ENCODE assay signal across 8 cellular contexts in the genomic region with DNA sequence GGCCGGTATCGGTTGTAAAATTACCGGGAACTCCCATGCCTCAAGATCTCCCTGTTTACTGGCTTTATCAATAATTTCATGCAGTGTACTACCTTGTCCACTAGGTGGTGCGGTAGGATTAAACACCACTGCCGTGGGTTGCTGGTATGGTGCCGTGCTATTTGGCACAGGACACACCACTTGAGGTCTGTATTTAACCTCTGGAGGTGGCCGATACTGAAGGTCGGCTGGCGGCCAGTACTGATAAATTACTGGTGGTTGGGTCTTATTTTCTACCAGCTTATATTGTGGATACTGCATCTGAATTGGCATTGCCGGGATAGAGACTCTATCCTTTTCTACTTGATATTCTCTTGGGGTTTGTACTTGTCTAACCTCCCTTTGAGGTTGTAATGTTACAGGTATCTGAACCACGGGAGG. TPM values are rescaled to one million over a fixed set of nuclear protein-coding genes. Genes with fewer than 3 reads are reported as not detected.
DNase-seq lines count a peak whose midpoint lies in the region; ATAC-seq and TF ChIP-seq lines count a peak whose summit lies in the region.

No MANE protein-coding gene starts in this region.

- no peaks in the 10 kb centered on the region for H3K9me3 ChIP-seq in trophoblast cell (ENCODE audit: insufficient read depth, low read depth, low read length)

- no peaks in the 10 kb centered on the region for H3K36me3 Mint-ChIP-seq in CD14-positive monocyte
- no peaks in the 10 kb centered on the region for H3K36me3 Mint-ChIP-seq in activated naive CD4-positive, alpha-beta T cell treated with anti-CD3 and anti-CD28 coated beads for 36 hours (ENCODE audit: low read depth)

- H3K18ac ChIP-seq in trophoblast cell (ENCODE audit: low read length): no peak overlapping the region

- H3K4me2 ChIP-seq in trophoblast cell (ENCODE audit: low read length): no peak overlapping the region

- no peak overlapping the region for H2AFZ ChIP-seq in trophoblast cell (ENCODE audit: insufficient read depth, low read length, poor library complexity)

- H3K36me3 ChIP-seq in trophoblast cell (ENCODE audit: control insufficient read depth in 1 of 2, insufficient read depth in 2 of 2, low read length in 2 of 2): no peaks in the 10 kb centered on the region

- H2BK120ac ChIP-seq in trophoblast cell (ENCODE audit: insufficient read depth, low read length, poor library complexity): no peak overlapping the region

- no peak overlapping the region for H4K12ac ChIP-seq in trophoblast cell (ENCODE audit: low read depth, low read length)

- H3K9ac ChIP-seq in trophoblast cell (ENCODE audit: low read length): no peak overlapping the region

- no peak overlapping the region for H3K23ac ChIP-seq in trophoblast cell (ENCODE audit: low read length)

- H4K8ac ChIP-seq in trophoblast cell (ENCODE audit: low read depth, low read length): no peak overlapping the region

- H2BK12ac ChIP-seq in trophoblast cell (ENCODE audit: low read length): no peak overlapping the region

- H3K27me3 Mint-ChIP-seq in CD14-positive monocyte (ENCODE audit: low read depth in 3 of 3): peaks cover 0 to 1% (median 0%) of the 10 kb centered on the region in 3 donors
- H3K27me3 Mint-ChIP-seq in activated naive CD4-positive, alpha-beta T cell treated with anti-CD3 and anti-CD28 coated beads for 36 hours (ENCODE audit: low read depth): no peaks in the 10 kb centered on the region

- no CpG with 5 or more reads among the region's 11 CpGs for WGBS in trophoblast cell (ENCODE audit: extremely low coverage, insufficient coverage, insufficient read length)

- no peak overlapping the region for H3K4me3 ChIP-seq in trophoblast cell (ENCODE audit: low read depth, low read length)

- peak; percentile 70 for ATAC-seq in GM21576 (IDR thresholded peaks at IDR 0.05; ENCODE audit: unreplicated experiment)

- H3K79me2 ChIP-seq in trophoblast cell (ENCODE audit: control insufficient read depth, insufficient read depth, low read length, poor library complexity): no peaks in the 10 kb centered on the region

- no peaks in the 10 kb centered on the region for H3K4me1 ChIP-seq in trophoblast cell (ENCODE audit: control insufficient read depth in 1 of 2, insufficient read depth in 2 of 2, low read length in 2 of 2)

- TF ChIP-seq CTCF in CD14-positive monocyte (IDR thresholded peaks at IDR 0.05): peak; percentile 81

- no peak overlapping the region for H3K14ac ChIP-seq in trophoblast cell (ENCODE audit: low read length)

- H3K79me1 ChIP-seq in trophoblast cell (ENCODE audit: low read length): no peaks in the 10 kb centered on the region

- peak overlapping the region in 1 of 2 donors; percentile 35 for H3K4me3 Mint-ChIP-seq in CD14-positive monocyte
- no peak overlapping the region for H3K4me3 Mint-ChIP-seq in activated naive CD4-positive, alpha-beta T cell treated with anti-CD3 and anti-CD28 coated beads for 36 hours

- intact Hi-C loops in CD14-positive monocyte (cut with micrococcal nuclease): loop anchor here (2.0 to 10.0 kb wide), 5 partner anchors 36 to 241 kb away; a partner anchor contains a TSS
- intact Hi-C loops in activated naive CD4-positive, alpha-beta T cell treated with anti-CD3 and anti-CD28 coated beads for 36 hours (cut with micrococcal nuclease): loop anchor here (1.0 to 5.0 kb wide), 7 partner anchors 59 to 606 kb away; a partner anchor contains a TSS

- H3K9me3 Mint-ChIP-seq in CD14-positive monocyte: no peaks in the 10 kb centered on the region
- no peaks in the 10 kb centered on the region for H3K9me3 Mint-ChIP-seq in activated naive CD4-positive, alpha-beta T cell treated with anti-CD3 and anti-CD28 coated beads for 36 hours

- H3K4ac ChIP-seq in trophoblast cell (ENCODE audit: low read depth, low read length): no peak overlapping the region

- no peak overlapping the region for H3K27ac Mint-ChIP-seq in CD14-positive monocyte
- H3K27ac Mint-ChIP-seq in activated naive CD4-positive, alpha-beta T cell treated with anti-CD3 and anti-CD28 coated beads for 36 hours: no peak overlapping the region

- CTCF ChIA-PET in activated naive CD4-positive, alpha-beta T cell treated with anti-CD3 and anti-CD28 coated beads for 36 hours (lab: Charles Lee): interaction anchor here (0.6 to 3.3 kb wide), 23 partner anchors 8 to 692 kb away, joined by 3 to 25 read pairs (median 3); a partner anchor contains a TSS

- H2AK5ac ChIP-seq in trophoblast cell (ENCODE audit: low read length): no peak overlapping the region

- H4K91ac ChIP-seq in trophoblast cell (ENCODE audit: low read depth, low read length): no peak overlapping the region

- H3K27ac ChIP-seq in trophoblast cell (ENCODE audit: low read depth, low read length): no peak overlapping the region

- no peaks in the 10 kb centered on the region for H3K27me3 ChIP-seq in trophoblast cell (ENCODE audit: insufficient read depth, low read length)

- DNase-seq in CD14-positive monocyte (ENCODE audit: low spot score): peak; percentile 68
- peak; percentile 85 for DNase-seq in NCI-H1092 treated with DMSO at 0.1 percent for 48 hours (lab: John Stamatoyannopoulos, UW)
- peak; percentile 88 for DNase-seq in SK-N-DZ (ENCODE audit: low spot score)
- DNase-seq in activated naive CD4-positive, alpha-beta T cell treated with anti-CD3 and anti-CD28 coated beads for 36 hours: peak; percentile 83
- peak; percentile 88 for DNase-seq in glomerular visceral epithelial cell (ENCODE audit: extremely low spot score)
- DNase-seq in trophoblast cell: peak; percentile 70 to 98
- DNase-seq in ureter (ENCODE audit: low spot score): peak; percentile 86

- peaks cover 21% of the 10 kb centered on the region for H3K4me1 Mint-ChIP-seq in CD14-positive monocyte
- peaks cover 11% of the 10 kb centered on the region for H3K4me1 Mint-ChIP-seq in activated naive CD4-positive, alpha-beta T cell treated with anti-CD3 and anti-CD28 coated beads for 36 hours (ENCODE audit: low read depth)

- H2BK5ac ChIP-seq in trophoblast cell (ENCODE audit: low read depth, low read length, poor library complexity): no peak overlapping the region

RNA-seq across cellular contexts. Expression of a gene that starts 14.3 kb away (rescaled TPM):
- polyA plus RNA-seq in CD14-positive monocyte: under 1 TPM; 0.55 to 0.83 TPM
- polyA plus RNA-seq in SK-N-DZ (2014; cell fraction: cytosol; rRNA removed): not detected in 2 replicates
- not detected in 2 replicates for polyA plus RNA-seq in SK-N-DZ (2014; cell fraction: nucleus; rRNA removed)
- total RNA-seq in activated naive CD4-positive, alpha-beta T cell treated with anti-CD3 and anti-CD28 coated beads for 36 hours: not detected
- polyA plus RNA-seq in trophoblast cell (2013): not detected in 2 replicates
- total RNA-seq in ureter: 0.55 TPM

RNA-seq across cellular contexts. Expression of a gene that starts 22.1 kb away (rescaled TPM):
- polyA plus RNA-seq in CD14-positive monocyte: 10 to 100 TPM; 29.7 to 35.5 TPM
- polyA plus RNA-seq in SK-N-DZ (2014; cell fraction: cytosol; rRNA removed): 151 and 154 TPM in 2 replicates
- 42.5 and 61.5 TPM in 2 replicates for polyA plus RNA-seq in SK-N-DZ (2014; cell fraction: nucleus; rRNA removed)
- 100 to 1,000 TPM in 1 of 2 experiments, 10 to 100 TPM in 1; 99.0 to 101 TPM for total RNA-seq in activated naive CD4-positive, alpha-beta T cell treated with anti-CD3 and anti-CD28 coated beads for 36 hours
- polyA plus RNA-seq in trophoblast cell (2013): 49.4 and 50.1 TPM in 2 replicates
- total RNA-seq in ureter: 73.4 TPM

RNA-seq across cellular contexts. Expression of a gene that starts 27.7 kb away (rescaled TPM):
- 100 to 1,000 TPM; 237 to 295 TPM for polyA plus RNA-seq in CD14-positive monocyte
- 84.3 and 90.7 TPM in 2 replicates for polyA plus RNA-seq in SK-N-DZ (2014; cell fraction: cytosol; rRNA removed)
- 37.7 and 51.1 TPM in 2 replicates for polyA plus RNA-seq in SK-N-DZ (2014; cell fraction: nucleus; rRNA removed)
- 10 to 100 TPM; 37.6 to 41.0 TPM for total RNA-seq in activated naive CD4-positive, alpha-beta T cell treated with anti-CD3 and anti-CD28 coated beads for 36 hours
- polyA plus RNA-seq in trophoblast cell (2013): 31.1 and 31.3 TPM in 2 replicates
- 45.6 TPM for total RNA-seq in ureter

RNA-seq across cellular contexts. Expression of a gene that starts 59.0 kb away (rescaled TPM):
- under 1 TPM; 0.17 to 0.31 TPM for polyA plus RNA-seq in CD14-positive monocyte
- 0.15 and 0.18 TPM in 2 replicates for polyA plus RNA-seq in SK-N-DZ (2014; cell fraction: cytosol; rRNA removed)
- 0.54 TPM in 1 of 2 replicates, not detected in the other for polyA plus RNA-seq in SK-N-DZ (2014; cell fraction: nucleus; rRNA removed)
- total RNA-seq in activated naive CD4-positive, alpha-beta T cell treated with anti-CD3 and anti-CD28 coated beads for 36 hours: not detected
- polyA plus RNA-seq in trophoblast cell (2013): 0.28 and 0.47 TPM in 2 replicates
- total RNA-seq in ureter: 0.73 TPM
